ENCODE assay signal across 1 cellular context in genomic region chr17:38702900-38703741, GRCh38.
A peak's percentile ranks its signal among the peaks of the same experiment; 100 is the strongest.
TF ChIP-seq lines count a peak whose summit lies in the region.

No MANE protein-coding gene starts in this region.

TF ChIP-seq in K562, 482 proteins besides CTCF, POLR2A, EP300 and RAD21 (continued from another document):
- TF ChIP-seq POU5F1 (IDR thresholded peaks at IDR 0.05; ENCODE audit: borderline replicate concordance, low read depth, low read length, partially characterized antibody) (no peak), CBFB (CRISPR knock-in tag; IDR thresholded peaks at IDR 0.05) (no peak), DIDO1 (tag; IDR thresholded peaks at IDR 0.05; ENCODE audit: low read depth) (no peak), ZFX (CRISPR knock-in tag; IDR thresholded peaks at IDR 0.05) (peak; percentile 45; the same call in 1 of the 2 replicates), KDM1A (IDR thresholded peaks at IDR 0.05) (peak in 1 of 2 experiments; percentile 61; a peak in 2 of 4 replicates), AFF4 (CRISPR knock-in tag; IDR thresholded peaks at IDR 0.05) (no peak), TAF15 (IDR thresholded peaks at IDR 0.05; ENCODE audit: low read depth, low read length) (no peak), SAFB (IDR thresholded peaks at IDR 0.05; ENCODE audit: borderline replicate concordance, low read depth, low read length) (no peak), CBFA2T2 (conservative IDR thresholded peaks at IDR 0.05) (0 out of 2 replicates have a peak, but pooled peaks have one; percentile 3), CBX5 (IDR thresholded peaks at IDR 0.05; ENCODE audit: borderline replicate concordance, low read depth) (no peak), HNRNPK (IDR thresholded peaks at IDR 0.05; ENCODE audit: low read depth, low read length, poor library complexity, severe bottlenecking) (no peak), MCM2 (IDR thresholded peaks at IDR 0.05; ENCODE audit: low read depth) (no peak), SMAD4 (CRISPR knock-in tag; conservative IDR thresholded peaks at IDR 0.05) (no peak), HCFC1 (IDR thresholded peaks at IDR 0.05; ENCODE audit: low read depth, low read length) (no peak), ELK3 (CRISPR knock-in tag; IDR thresholded peaks at IDR 0.05) (no peak), ZNF511 (CRISPR knock-in tag; IDR thresholded peaks at IDR 0.05) (no peak), JUND (IDR thresholded peaks at IDR 0.05; ENCODE audit: borderline replicate concordance, low read depth, low read length) (no peak), JUND (tag; IDR thresholded peaks at IDR 0.05; ENCODE audit: borderline replicate concordance, low read depth, low read length) (no peak), SETDB1 (IDR thresholded peaks at IDR 0.05; ENCODE audit: low read length) (no peak), BRCA1 (IDR thresholded peaks at IDR 0.05) (no peak), BRCA1 (CRISPR knock-in tag; IDR thresholded peaks at IDR 0.05) (no peak), GTF2B (IDR thresholded peaks at IDR 0.05; ENCODE audit: extremely low read depth, insufficient read length) (no peak), ARID3B (CRISPR knock-in tag; IDR thresholded peaks at IDR 0.05; ENCODE audit: borderline replicate concordance) (no peak), CHD1 (IDR thresholded peaks at IDR 0.05; ENCODE audit: low read length) (peak; percentile 65), ZKSCAN3 (CRISPR knock-in tag; IDR thresholded peaks at IDR 0.05) (no peak), CBX1 (IDR thresholded peaks at IDR 0.05; ENCODE audit: low read depth) (peak; percentile 60; the same call in 1 of the 2 replicates), MEF2A (IDR thresholded peaks at IDR 0.05; ENCODE audit: control insufficient read depth, low read depth, low read length) (no peak), SIX5 (IDR thresholded peaks at IDR 0.05; ENCODE audit: borderline replicate concordance in 1 of 2, insufficient read depth in 1 of 2, low read depth in 1 of 2, low read length in 2 of 2) (no peak), ZEB2 (IDR thresholded peaks at IDR 0.05) (no peak), ZNF507 (tag; conservative IDR thresholded peaks at IDR 0.05) (no peak), ETV5 (CRISPR knock-in tag; IDR thresholded peaks at IDR 0.05; ENCODE audit: low read depth) (peak; percentile 44; the same call in 1 of the 2 replicates), GABPB2 (CRISPR knock-in tag; conservative IDR thresholded peaks at IDR 0.05) (no peak)
